Comparison of ENCODE assay signal across 21 cellular contexts in genomic region chrX:21711126-21711847, GRCh38. TPM values are rescaled to one million over a fixed set of nuclear protein-coding genes. Genes with fewer than 3 reads are reported as not detected.
"Had no signal": no experiment of that assay in that cellular context is flagged by ENCODE, and none has a peak within 500 bp of the region (broad histone marks: within the 10 kb centered on the region; RNA-seq: fewer than 3 reads in every experiment).

No MANE protein-coding gene starts in this region.

- ATAC-seq: stimulated activated naive CD8-positive, alpha-beta T cell treated with anti-CD3 and anti-CD28 coated beads, Interleukin-15, amount 100 ng/mL, for 72 hours had no signal

- DNase-seq: activated CD4-positive, alpha-beta T cell treated with anti-CD3 and anti-CD28 coated beads, Interleukin-2, amount 50 U/mL, for 4 hours; activated T-cell treated with anti-CD3 and anti-CD28 coated beads for 4 hours; endodermal cell; head of caudate nucleus; midbrain; naive B cell; small intestine; stimulated activated CD4-positive, alpha-beta T cell treated with anti-CD3 and anti-CD28 coated beads, Interleukin-15, amount 100 ng/mL, for 24 hours; stimulated activated CD4-positive, alpha-beta T cell treated with anti-CD3 and anti-CD28 coated beads, Interleukin-2, amount 100 ng/mL, for 48 hours; stimulated activated naive CD8-positive, alpha-beta T cell treated with anti-CD3 and anti-CD28 coated beads, Interleukin-15, amount 100 ng/mL, for 72 hours had no signal

- H3K36me3 Mint-ChIP-seq: activated naive CD8-positive, alpha-beta T cell; naive B cell; type B pancreatic cell had no signal

- H3K27me3 Mint-ChIP-seq: activated naive CD8-positive, alpha-beta T cell; stimulated activated naive CD8-positive, alpha-beta T cell treated with anti-CD3 and anti-CD28 coated beads, Interleukin-15, amount 100 ng/mL, for 72 hours; type B pancreatic cell had no signal

- H3K27ac Mint-ChIP-seq: activated naive CD8-positive, alpha-beta T cell; endodermal cell; naive B cell; stimulated activated naive CD8-positive, alpha-beta T cell treated with anti-CD3 and anti-CD28 coated beads, Interleukin-15, amount 100 ng/mL, for 72 hours; type B pancreatic cell had no signal

- H3K9me3 Mint-ChIP-seq: stimulated activated naive CD8-positive, alpha-beta T cell treated with anti-CD3 and anti-CD28 coated beads, Interleukin-15, amount 100 ng/mL, for 72 hours had no signal

- H3K4me3 ChIP-seq: lung had no signal

- H3K4me1 Mint-ChIP-seq: endodermal cell; naive B cell; stimulated activated naive CD8-positive, alpha-beta T cell treated with anti-CD3 and anti-CD28 coated beads, Interleukin-15, amount 100 ng/mL, for 72 hours had no signal

- H3K4me3 Mint-ChIP-seq: activated naive CD8-positive, alpha-beta T cell; endodermal cell; naive B cell; neural crest cell; stimulated activated naive CD8-positive, alpha-beta T cell treated with anti-CD3 and anti-CD28 coated beads, Interleukin-15, amount 100 ng/mL, for 72 hours; type B pancreatic cell had no signal

RNA-seq across cellular contexts. Expression of gene SMPX, which starts 46.6 kb away (rescaled TPM):
- total RNA-seq: dermis microvascular lymphatic vessel endothelial cell; epithelial cell of proximal tubule; frontal cortex; omental fat pad; posterior vena cava; T-helper 2 cell treated with Interferon-gamma antibody and Interleukin-4, amounts not matched to agents 100 ng/mL and 5 ng/mL, for 36 hours; temporal lobe had no signal

RNA-seq across cellular contexts. Expression of gene KLHL34, which starts 53.2 kb away (rescaled TPM):
- total RNA-seq: dermis microvascular lymphatic vessel endothelial cell, frontal cortex, neural crest cell, omental fat pad, posterior vena cava had no signal
